In genomic region chr2:219968685-219969345, GRCh38 we compare ENCODE assay signal across 14 cellular contexts.
DNase-seq lines count a peak whose midpoint lies in the region; ATAC-seq and TF ChIP-seq lines count a peak whose summit lies in the region.
"Had no signal": no experiment of that assay in that cellular context is flagged by ENCODE, and none has a peak within 500 bp of the region (broad histone marks: within the 10 kb centered on the region; RNA-seq: fewer than 3 reads in every experiment).

No MANE protein-coding gene starts in this region.

- DNase-seq in EL = peak; percentile 94
- DNase-seq in MG63 = peak; percentile 70
- DNase-seq in breast epithelium (ENCODE audit: low spot score in 2 of 2) = peak in 1 of 2 donors; percentile 56
- DNase-seq in putamen (ENCODE audit: low spot score) = peak; percentile 53
- DNase-seq in GF-D8 (lab: John Stamatoyannopoulos, UW) = no peak
- no peak for DNase-seq in mucosa of descending colon
- no peak for DNase-seq in activated gamma-delta T cell (lab: John Stamatoyannopoulos, UW)
- DNase-seq: activated CD8-positive, alpha-beta T cell treated with anti-CD3 and anti-CD28 coated beads for 36 hours; effector CD8-positive, alpha-beta T cell; gastrocnemius medialis; psoas muscle; SIG-M5; stimulated activated CD4-positive, alpha-beta T cell treated with anti-CD3 and anti-CD28 coated beads, Interleukin-2, amount 100 ng/mL, for 48 hours had no signal

- peak overlapping the region; percentile 32 to 37 for H3K27ac ChIP-seq in breast epithelium
- H3K27ac ChIP-seq: C4-2B, gastrocnemius medialis, psoas muscle had no signal

- H3K36me3 ChIP-seq in MG63 (no peaks in the 10 kb centered on the region), breast epithelium (no peaks in the 10 kb centered on the region), mucosa of descending colon (ENCODE audit: low read depth) (no peaks in the 10 kb centered on the region)
- H3K36me3 ChIP-seq: gastrocnemius medialis had no signal

- H3K27me3 ChIP-seq in MG63 = no peaks in the 10 kb centered on the region
- H3K27me3 ChIP-seq in breast epithelium = no peaks in the 10 kb centered on the region
- H3K27me3 ChIP-seq: gastrocnemius medialis had no signal

- H3K4me1 ChIP-seq in breast epithelium = no peaks in the 10 kb centered on the region
- H3K4me1 ChIP-seq in mucosa of descending colon (ENCODE audit: low read depth) = no peaks in the 10 kb centered on the region
- H3K4me1 ChIP-seq: gastrocnemius medialis, psoas muscle had no signal

- no peak for ATAC-seq in mucosa of descending colon
- ATAC-seq: activated CD8-positive, alpha-beta T cell treated with anti-CD3 and anti-CD28 coated beads for 36 hours; gastrocnemius medialis; psoas muscle had no signal

- intact Hi-C loops in breast epithelium (cut with DNase I; ENCODE audit: low total_unique reads) = no loop called here
- intact Hi-C loops in mucosa of descending colon (cut with DNase I, micrococcal nuclease) = no loop called here

- H3K4me3 ChIP-seq in MG63 (no peak overlapping the region), breast epithelium (no peak overlapping the region), mucosa of descending colon (no peak overlapping the region)
- H3K4me3 ChIP-seq: gastrocnemius medialis, psoas muscle had no signal

- no peak for TF ChIP-seq POLR2A in breast epithelium (IDR thresholded peaks at IDR 0.05)

- H3K9me3 ChIP-seq in MG63 = no peaks in the 10 kb centered on the region
- no peaks in the 10 kb centered on the region for H3K9me3 ChIP-seq in breast epithelium
- H3K9me3 ChIP-seq in mucosa of descending colon = no peaks in the 10 kb centered on the region
- H3K9me3 ChIP-seq: gastrocnemius medialis, psoas muscle had no signal

- TF ChIP-seq CTCF in breast epithelium (IDR thresholded peaks at IDR 0.05) = no peak
- TF ChIP-seq CTCF in mucosa of descending colon (IDR thresholded peaks at IDR 0.05) = no peak

Comparison
In these comparisons a context has a peak if more than half of its experiments do, and no peak if none do; other contexts are left out.
1. DNase-seq: peak in EL (single experiment), MG63 (single experiment) and putamen (single experiment); none in GF-D8 (single experiment), mucosa of descending colon (0 of 3) and activated gamma-delta T cell (single experiment).